1 cellular context compared by ENCODE assay signal in the genomic region with DNA sequence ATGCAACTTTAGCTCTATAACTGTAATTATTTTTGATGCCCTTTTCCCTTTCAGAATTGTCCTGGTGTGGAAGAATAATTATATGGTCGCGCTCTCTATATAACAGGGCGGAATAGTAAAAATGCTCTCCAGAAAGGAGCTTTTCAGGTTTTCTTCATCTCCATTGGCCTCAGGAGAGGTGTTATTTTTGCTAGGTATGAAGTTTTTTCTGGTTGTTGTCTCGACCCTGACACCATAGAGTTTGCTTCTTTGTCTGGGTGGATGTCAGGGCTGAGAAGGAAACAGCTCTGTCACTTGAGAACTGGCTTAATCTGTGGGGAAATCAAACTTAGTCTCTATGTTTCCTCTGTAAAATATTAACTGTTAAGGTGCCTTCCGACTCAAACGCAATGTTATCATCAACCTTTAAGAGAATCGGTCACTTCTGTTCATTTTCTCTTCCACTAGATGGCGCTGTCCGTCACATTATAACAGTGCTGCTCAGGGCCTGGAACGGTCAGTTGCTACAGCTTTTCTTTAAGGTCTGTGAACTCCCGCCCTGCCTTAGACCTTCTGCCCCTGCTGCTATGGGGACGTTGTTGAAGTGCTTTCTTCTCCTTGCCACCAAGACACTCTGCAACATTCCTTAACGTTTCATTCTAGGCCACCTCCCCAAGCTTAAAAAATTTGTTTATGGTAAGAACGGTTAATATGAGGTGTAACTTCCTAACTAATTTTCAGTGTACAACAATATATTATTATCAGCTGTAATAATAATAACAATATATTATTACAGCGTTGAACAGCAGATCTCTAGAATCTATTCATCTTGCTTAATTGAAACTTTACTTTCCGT.
TF ChIP-seq lines count a peak whose summit lies in the region.

No MANE protein-coding gene starts in this region.

TF ChIP-seq in HCT116, 20 proteins besides CTCF, POLR2A, EP300 and RAD21 (continued from another document):
- TF ChIP-seq TCF7L2 (IDR thresholded peaks at IDR 0.05; ENCODE audit: borderline replicate concordance, extremely low read depth, insufficient read depth, insufficient read length) (no peak), SIN3A (IDR thresholded peaks at IDR 0.05; ENCODE audit: low read depth) (no peak), ELF1 (IDR thresholded peaks at IDR 0.05; ENCODE audit: borderline replicate concordance, low read depth) (no peak), ZNF274 (IDR thresholded peaks at IDR 0.05; ENCODE audit: low read depth, low read length) (no peak), JUND (IDR thresholded peaks at IDR 0.05) (no peak), POLR2AphosphoS5 (IDR thresholded peaks at IDR 0.05; ENCODE audit: low read depth, low read length) (no peak), MAX (IDR thresholded peaks at IDR 0.05) (no peak), EZH2phosphoT487 (IDR thresholded peaks at IDR 0.05; ENCODE audit: borderline replicate concordance) (no peak), FOSL1 (IDR thresholded peaks at IDR 0.05; ENCODE audit: low read depth) (no peak), SP1 (IDR thresholded peaks at IDR 0.05; ENCODE audit: low read depth) (no peak), ZFX (IDR thresholded peaks at IDR 0.05) (no peak), ZBTB33 (IDR thresholded peaks at IDR 0.05; ENCODE audit: extremely low read depth, insufficient replicate concordance, low read length) (no peak)
- TF ChIP-seq, protein P1, sequence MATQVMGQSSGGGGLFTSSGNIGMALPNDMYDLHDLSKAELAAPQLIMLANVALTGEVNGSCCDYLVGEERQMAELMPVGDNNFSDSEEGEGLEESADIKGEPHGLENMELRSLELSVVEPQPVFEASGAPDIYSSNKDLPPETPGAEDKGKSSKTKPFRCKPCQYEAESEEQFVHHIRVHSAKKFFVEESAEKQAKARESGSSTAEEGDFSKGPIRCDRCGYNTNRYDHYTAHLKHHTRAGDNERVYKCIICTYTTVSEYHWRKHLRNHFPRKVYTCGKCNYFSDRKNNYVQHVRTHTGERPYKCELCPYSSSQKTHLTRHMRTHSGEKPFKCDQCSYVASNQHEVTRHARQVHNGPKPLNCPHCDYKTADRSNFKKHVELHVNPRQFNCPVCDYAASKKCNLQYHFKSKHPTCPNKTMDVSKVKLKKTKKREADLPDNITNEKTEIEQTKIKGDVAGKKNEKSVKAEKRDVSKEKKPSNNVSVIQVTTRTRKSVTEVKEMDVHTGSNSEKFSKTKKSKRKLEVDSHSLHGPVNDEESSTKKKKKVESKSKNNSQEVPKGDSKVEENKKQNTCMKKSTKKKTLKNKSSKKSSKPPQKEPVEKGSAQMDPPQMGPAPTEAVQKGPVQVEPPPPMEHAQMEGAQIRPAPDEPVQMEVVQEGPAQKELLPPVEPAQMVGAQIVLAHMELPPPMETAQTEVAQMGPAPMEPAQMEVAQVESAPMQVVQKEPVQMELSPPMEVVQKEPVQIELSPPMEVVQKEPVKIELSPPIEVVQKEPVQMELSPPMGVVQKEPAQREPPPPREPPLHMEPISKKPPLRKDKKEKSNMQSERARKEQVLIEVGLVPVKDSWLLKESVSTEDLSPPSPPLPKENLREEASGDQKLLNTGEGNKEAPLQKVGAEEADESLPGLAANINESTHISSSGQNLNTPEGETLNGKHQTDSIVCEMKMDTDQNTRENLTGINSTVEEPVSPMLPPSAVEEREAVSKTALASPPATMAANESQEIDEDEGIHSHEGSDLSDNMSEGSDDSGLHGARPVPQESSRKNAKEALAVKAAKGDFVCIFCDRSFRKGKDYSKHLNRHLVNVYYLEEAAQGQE (IDR thresholded peaks at IDR 0.05; ENCODE audit: low read depth) = no peak
